ENCODE assay signal across 8 cellular contexts in the genomic region with DNA sequence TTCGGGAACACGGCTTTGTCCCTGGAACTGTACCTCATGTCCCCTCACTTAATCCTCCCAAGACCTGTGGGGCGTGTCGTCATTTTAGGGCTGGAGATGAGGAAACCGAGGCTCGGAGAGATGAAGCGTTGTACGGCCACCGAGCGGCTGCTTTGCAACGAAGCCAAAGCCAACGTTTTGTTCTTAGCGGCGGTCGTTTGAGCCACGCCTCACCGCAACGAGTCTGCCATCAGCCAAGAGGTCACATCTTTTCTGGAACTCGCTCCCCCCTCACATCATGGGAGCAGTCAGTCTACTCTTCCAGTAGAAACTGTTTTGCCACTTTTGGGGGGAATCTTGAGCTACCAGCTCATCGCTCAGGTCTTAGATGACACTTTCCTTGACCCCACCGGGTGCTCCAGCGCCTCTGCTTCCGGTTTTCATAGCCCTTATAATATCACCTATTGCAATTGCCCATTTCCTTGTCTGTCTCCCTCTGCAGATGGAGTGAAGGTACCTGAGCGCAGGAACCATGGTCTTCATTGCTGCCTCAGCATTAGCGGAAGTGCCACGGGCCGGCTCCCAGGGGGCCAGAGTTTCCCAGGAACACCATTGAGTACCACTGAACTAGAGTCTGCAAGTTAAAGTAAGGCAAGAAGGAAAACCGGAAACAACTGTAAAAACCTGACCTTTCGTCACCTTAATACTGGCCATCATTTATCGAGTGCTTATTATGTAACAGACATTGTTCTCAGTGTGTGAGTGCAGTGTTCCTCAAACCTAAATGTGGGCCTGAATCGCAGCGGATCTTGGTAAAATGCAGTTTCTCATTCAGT. TPM values are rescaled to one million over a fixed set of nuclear protein-coding genes. Genes with fewer than 3 reads are reported as not detected.
DNase-seq lines count a peak whose midpoint lies in the region; ATAC-seq and TF ChIP-seq lines count a peak whose summit lies in the region.

No MANE protein-coding gene starts in this region.

- peak overlapping the region; percentile 91 for H3K4me2 ChIP-seq in GM23338

- peaks cover 58% of the 10 kb centered on the region for H3K4me1 ChIP-seq in CD4-positive, CD25-positive, alpha-beta regulatory T cell (ENCODE audit: control insufficient read depth, insufficient read depth, low read length, poor library complexity, severe bottlenecking)
- H3K4me1 ChIP-seq in GM23338 (ENCODE audit: insufficient read depth), result peaks cover 4% of the 10 kb centered on the region; the same call in 1 of the 2 replicates
- H3K4me1 ChIP-seq in sigmoid colon, result peaks cover 0 to 45% (median 41%) of the 10 kb centered on the region in 4 donors

- no peak for TF ChIP-seq EP300 in sigmoid colon (IDR thresholded peaks at IDR 0.05)

- H3K27me3 Mint-ChIP-seq in CD4-positive, CD25-positive, alpha-beta regulatory T cell, result no peaks in the 10 kb centered on the region
- H3K27me3 Mint-ChIP-seq in GM23338 (ENCODE audit: insufficient read depth, low read depth, poor library complexity) (peaks cover 5% of the 10 kb centered on the region), activated B cell treated with CpG ODN at 0.5 μM for 24 hours (no peaks in the 10 kb centered on the region)

- WGBS in sigmoid colon, 2 donors, result 17 to 26% methylated on average over 32 of the region's 32 CpGs

- H3K4me1 Mint-ChIP-seq in CD4-positive, CD25-positive, alpha-beta regulatory T cell, result peaks cover 26 to 75% (median 48%) of the 10 kb centered on the region in 4 donors
- peaks cover 11% of the 10 kb centered on the region; the same call in 2 of the 3 replicates for H3K4me1 Mint-ChIP-seq in GM23338
- H3K4me1 Mint-ChIP-seq in activated B cell treated with CpG ODN at 0.5 μM for 24 hours, result peaks cover 49% of the 10 kb centered on the region

- peak overlapping the region; percentile 86 to 98 (median 97) for H3K27ac Mint-ChIP-seq in CD4-positive, CD25-positive, alpha-beta regulatory T cell
- H3K27ac Mint-ChIP-seq in GM23338 (no peak overlapping the region), activated B cell treated with CpG ODN at 0.5 μM for 24 hours (peak overlapping the region; percentile 96)

- H2AFZ ChIP-seq in GM23338, result peak overlapping the region; percentile 98

- H3K36me3 ChIP-seq in CD4-positive, CD25-positive, alpha-beta regulatory T cell (ENCODE audit: control insufficient read depth, insufficient read depth, low read length), result no peaks in the 10 kb centered on the region
- no peaks in the 10 kb centered on the region for H3K36me3 ChIP-seq in GM23338 (ENCODE audit: insufficient read depth)
- H3K36me3 ChIP-seq in sigmoid colon, result no peaks in the 10 kb centered on the region

- peak overlapping the region; percentile 94 for H3K27ac ChIP-seq in CD4-positive, CD25-positive, alpha-beta regulatory T cell (ENCODE audit: insufficient read depth, low read length, poor library complexity, severe bottlenecking)
- H3K27ac ChIP-seq in GM23338 (ENCODE audit: low read depth), result 0 out of 2 replicates have a peak overlapping the region, but pooled peaks have one; percentile 63
- H3K27ac ChIP-seq in sigmoid colon, result peak overlapping the region; percentile 89 to 97 (median 96)

- TF ChIP-seq CTCF in GM23338 (conservative IDR thresholded peaks at IDR 0.05; ENCODE audit: low read depth in 2 of 2) (no peak), activated B cell treated with CpG ODN at 0.5 μM for 24 hours (IDR thresholded peaks at IDR 0.05) (no peak), sigmoid colon (IDR thresholded peaks at IDR 0.05) (no peak)

- H3K79me2 ChIP-seq in GM23338 (replicated peaks; ENCODE audit: insufficient read depth), result no peaks in the 10 kb centered on the region

- peaks cover 0 to 1% (median 0%) of the 10 kb centered on the region in 7 donors for H3K9me3 Mint-ChIP-seq in CD4-positive, CD25-positive, alpha-beta regulatory T cell
- H3K9me3 Mint-ChIP-seq in GM23338 (no peaks in the 10 kb centered on the region), activated B cell treated with CpG ODN at 0.5 μM for 24 hours (no peaks in the 10 kb centered on the region)

- peak overlapping the region; percentile 81 for H3K4me3 ChIP-seq in CD4-positive, CD25-positive, alpha-beta regulatory T cell (ENCODE audit: low read depth, low read length)
- H3K4me3 ChIP-seq in GM23338 (peak overlapping the region; percentile 74), sigmoid colon (peak overlapping the region; percentile 59 to 76 (median 68))

- H3K9me2 ChIP-seq in GM23338 (ENCODE audit: insufficient read depth), result no peaks in the 10 kb centered on the region

- CTCF ChIA-PET in activated B cell treated with CpG ODN at 0.5 μM for 24 hours (lab: Charles Lee), result interaction anchor here (1.0 to 3.2 kb wide), 7 partner anchors 22 to 171 kb away, joined by 3 to 28 read pairs (median 4); partner anchors contain the start of gene WNK1

- H3K4me3 Mint-ChIP-seq in CD4-positive, CD25-positive, alpha-beta regulatory T cell, result peak overlapping the region; percentile 92 to 97 (median 94)
- H3K4me3 Mint-ChIP-seq in GM23338 (peak overlapping the region; percentile 76), activated B cell treated with CpG ODN at 0.5 μM for 24 hours (peak overlapping the region; percentile 91)

- ATAC-seq in CD4-positive, CD25-positive, alpha-beta regulatory T cell (ENCODE audit: low read depth in 2 of 2), result no peak
- ATAC-seq in GM23338 (peak; percentile 8), activated B cell treated with CpG ODN at 0.5 μM for 24 hours (ENCODE audit: low read depth) (peak; percentile 1), Right ventricle myocardium inferior (peak; percentile 6)

- no peak for TF ChIP-seq POLR2A in sigmoid colon (IDR thresholded peaks at IDR 0.05)

- no peaks in the 10 kb centered on the region for H3K27me3 ChIP-seq in CD4-positive, CD25-positive, alpha-beta regulatory T cell (ENCODE audit: control insufficient read depth, insufficient read depth, low read length)
- H3K27me3 ChIP-seq in GM23338 (ENCODE audit: insufficient read depth) (no peaks in the 10 kb centered on the region), sigmoid colon (no peaks in the 10 kb centered on the region)

- peak in 2 of 3 donors; percentile 22 for DNase-seq in CD4-positive, CD25-positive, alpha-beta regulatory T cell
- DNase-seq in GM23338 (ENCODE audit: low spot score) (peak; percentile 40), activated B cell treated with CpG ODN at 0.5 μM for 24 hours (peak; percentile 24), Right ventricle myocardium inferior (ENCODE audit: missing footprints) (no peak), sigmoid colon (peak; percentile 68), iPS-NIHi7 (ENCODE audit: extremely low spot score) (no peak), NCI-H2227 (lab: John Stamatoyannopoulos, UW; ENCODE audit: unreplicated experiment) (no peak), glomerular visceral epithelial cell (ENCODE audit: extremely low spot score) (no peak)

- H3K9me3 ChIP-seq in CD4-positive, CD25-positive, alpha-beta regulatory T cell (ENCODE audit: control insufficient read depth in 2 of 2, low read length in 2 of 2), result no peaks in the 10 kb centered on the region
- no peaks in the 10 kb centered on the region for H3K9me3 ChIP-seq in sigmoid colon

- H3K36me3 Mint-ChIP-seq in CD4-positive, CD25-positive, alpha-beta regulatory T cell, result no peaks in the 10 kb centered on the region
- no peaks in the 10 kb centered on the region for H3K36me3 Mint-ChIP-seq in GM23338 (ENCODE audit: low read depth)
- peaks cover 14% of the 10 kb centered on the region for H3K36me3 Mint-ChIP-seq in activated B cell treated with CpG ODN at 0.5 μM for 24 hours (ENCODE audit: low read depth)

- no peaks in the 10 kb centered on the region for H4K20me1 ChIP-seq in GM23338 (replicated peaks; ENCODE audit: insufficient read depth)

- H3F3A ChIP-seq in GM23338 (replicated peaks; ENCODE audit: low read depth), result peaks cover 7% of the 10 kb centered on the region; the same call in 1 of the 2 replicates

- intact Hi-C loops in activated B cell treated with CpG ODN at 0.5 μM for 24 hours (cut with micrococcal nuclease), result loop anchor here (1.0 to 2.0 kb wide), 4 partner anchors 9 to 67 kb away; no protein-coding TSS in a partner anchor
- intact Hi-C loops in Right ventricle myocardium inferior (cut with DNase I), result loop anchor here (1.0 to 10.0 kb wide), 2 partner anchors 108 to 171 kb away; no protein-coding TSS in a partner anchor
- intact Hi-C loops in sigmoid colon (cut with DNase I), result loop anchor here (2.0 to 10.0 kb wide), 4 partner anchors 73 to 256 kb away; partner anchors contain the start of gene KDM5A

- POLR2A ChIA-PET in activated B cell treated with CpG ODN at 0.5 μM for 24 hours (lab: Charles Lee), result interaction anchor here (0.5 to 3.8 kb wide), 16 partner anchors 8 to 306 kb away, joined by 3 to 93 read pairs (median 6); partner anchors contain the start of genes RAD52 and WNK1

TF ChIP-seq in GM23338, 12 proteins besides CTCF, POLR2A, EP300 and RAD21 (continues in another document):
- TF ChIP-seq ZNF114 (CRISPR knock-in tag; IDR thresholded peaks at IDR 0.05), result no peak
- TF ChIP-seq POLR2AphosphoS5 (IDR thresholded peaks at IDR 0.05; ENCODE audit: low read depth), result no peak
- no peak for TF ChIP-seq CREB1 (CRISPR knock-in tag; IDR thresholded peaks at IDR 0.05; ENCODE audit: low read depth)

RNA-seq across cellular contexts. Expression of gene NINJ2, which starts 19.6 kb away (rescaled TPM):
- total RNA-seq in CD4-positive, CD25-positive, alpha-beta regulatory T cell, result 16.8 TPM
- 100 to 1,000 TPM; 106 to 170 (median 143) TPM for polyA plus RNA-seq in CD4-positive, CD25-positive, alpha-beta regulatory T cell
- total RNA-seq in GM23338 (2014; rRNA removed; shearing (Covaris generic)), result 0.94 and 2.1 TPM in 2 replicates
- 1.2 and 2.6 TPM in 2 replicates for polyA plus RNA-seq in GM23338 (2016; fragmentation: Nextera tagmentation; extraction: Ambion mirVana)
- 3.0 and 3.6 TPM in 2 replicates for total RNA-seq in activated B cell treated with CpG ODN at 0.5 μM for 24 hours
- total RNA-seq in Right ventricle myocardium inferior, result 8.6 TPM
- total RNA-seq in sigmoid colon, result 1 to 10 TPM; 2.0 to 8.3 (median 3.6) TPM
- polyA plus RNA-seq in sigmoid colon, result 10 to 100 TPM in 1 of 3 donors, 1 to 10 TPM in 2; 7.2 to 12.3 (median 9.0) TPM

Comparison
In these comparisons a context has a peak if more than half of its experiments do, and no peak if none do; other contexts are left out.
1. ATAC-seq: peak in GM23338 (single experiment), activated B cell treated with CpG ODN at 0.5 μM for 24 hours (single experiment) and Right ventricle myocardium inferior (single experiment); none in CD4-positive, CD25-positive, alpha-beta regulatory T cell (0 of 2).
2. DNase-seq: peak in CD4-positive, CD25-positive, alpha-beta regulatory T cell (2 of 3), GM23338 (single experiment), activated B cell treated with CpG ODN at 0.5 μM for 24 hours (single experiment) and sigmoid colon (single experiment); none in Right ventricle myocardium inferior (single experiment), iPS-NIHi7 (single experiment), NCI-H2227 (single experiment) and glomerular visceral epithelial cell (single experiment).
3. Peak in every context shown above with its lines, with median percentiles within 50 percentile points of each other: H3K27ac ChIP-seq, H3K4me3 ChIP-seq and H3K4me3 Mint-ChIP-seq.